12 cellular contexts compared by ENCODE assay signal in the genomic region with DNA sequence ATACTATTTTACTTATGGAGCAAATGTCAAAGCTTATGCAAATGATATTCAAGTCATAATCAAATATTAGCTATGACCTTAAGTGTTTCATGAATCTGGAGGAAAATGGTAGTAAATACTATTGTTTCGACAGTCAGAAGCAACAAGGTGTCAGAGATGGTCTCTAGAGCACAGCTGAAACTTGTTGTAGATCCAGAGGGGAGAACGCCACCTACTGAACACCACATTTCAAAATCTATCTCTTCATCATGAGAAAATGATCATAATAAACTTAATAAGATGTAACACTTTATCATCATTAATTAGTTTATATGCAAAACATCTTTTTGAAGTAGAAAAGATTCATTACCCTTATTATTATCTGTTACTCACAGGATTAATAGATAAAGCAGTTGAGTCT.
DNase-seq lines count a peak whose midpoint lies in the region; ATAC-seq and TF ChIP-seq lines count a peak whose summit lies in the region.
"Had no signal": no experiment of that assay in that cellular context is flagged by ENCODE, and none has a peak within 500 bp of the region (broad histone marks: within the 10 kb centered on the region; RNA-seq: fewer than 3 reads in every experiment).

No MANE protein-coding gene starts in this region.

- H3K27me3 ChIP-seq in A673 (replicated peaks; ENCODE audit: insufficient read depth, low read depth, low read length, poor library complexity) = no peaks in the 10 kb centered on the region
- peaks cover 11% of the 10 kb centered on the region for H3K27me3 ChIP-seq in CD4-positive, CD25-positive, alpha-beta regulatory T cell (ENCODE audit: control insufficient read depth, insufficient read depth, low read length)
- H3K27me3 ChIP-seq: esophagus muscularis mucosa had no signal

- peak; percentile 50 to 71 for ATAC-seq in CD4-positive, CD25-positive, alpha-beta regulatory T cell (ENCODE audit: low read depth in 2 of 2)
- ATAC-seq in HG03045 (IDR thresholded peaks at IDR 0.05; ENCODE audit: unreplicated experiment) = no peak

- POLR2A ChIA-PET in A673 (lab: Charles Lee; ENCODE audit: low non-redundant PET) = interaction anchor here (0.5 kb wide), 1 partner anchor 234 kb away, joined by 4 read pairs; no protein-coding TSS in a partner anchor

- H3K4me1 ChIP-seq in A673 (ENCODE audit: insufficient read depth, low read length, poor library complexity, severe bottlenecking) = no peaks in the 10 kb centered on the region
- no peaks in the 10 kb centered on the region for H3K4me1 ChIP-seq in CD4-positive, CD25-positive, alpha-beta regulatory T cell (ENCODE audit: control insufficient read depth, insufficient read depth, low read length, poor library complexity, severe bottlenecking)
- H3K4me1 ChIP-seq: esophagus muscularis mucosa had no signal

- H3K36me3 Mint-ChIP-seq in CD4-positive, CD25-positive, alpha-beta regulatory T cell = no peaks in the 10 kb centered on the region

- peaks cover 38% of the 10 kb centered on the region for H3K27me3 Mint-ChIP-seq in CD4-positive, CD25-positive, alpha-beta regulatory T cell

- no peak overlapping the region for H3K4me3 ChIP-seq in A673 (ENCODE audit: low read depth, low read length, poor library complexity, severe bottlenecking)
- H3K4me3 ChIP-seq in CD4-positive, CD25-positive, alpha-beta regulatory T cell (ENCODE audit: low read depth, low read length) = no peak overlapping the region
- no peak overlapping the region for H3K4me3 ChIP-seq in LNCaP clone FGC (ENCODE audit: low read depth, low read length)
- H3K4me3 ChIP-seq: esophagus muscularis mucosa had no signal

- H3K27ac ChIP-seq in A673 (ENCODE audit: low read depth, low read length, poor library complexity, severe bottlenecking) = no peak overlapping the region
- no peak overlapping the region for H3K27ac ChIP-seq in CD4-positive, CD25-positive, alpha-beta regulatory T cell (ENCODE audit: insufficient read depth, low read length, poor library complexity, severe bottlenecking)
- H3K27ac ChIP-seq: esophagus muscularis mucosa had no signal

- no peak overlapping the region for H3K27ac Mint-ChIP-seq in CD4-positive, CD25-positive, alpha-beta regulatory T cell

- CTCF ChIA-PET in A673 (lab: Charles Lee) = no interaction called here

- H3K4me3 Mint-ChIP-seq in CD4-positive, CD25-positive, alpha-beta regulatory T cell = no peak overlapping the region

- DNase-seq in A673 (ENCODE audit: low spot score) = peak; percentile 27
- peak in 2 of 3 donors; percentile 55 to 77 for DNase-seq in CD4-positive, CD25-positive, alpha-beta regulatory T cell
- DNase-seq in LNCaP clone FGC (ENCODE audit: low read depth) = no peak
- DNase-seq in central memory CD4-positive, alpha-beta T cell = peak; percentile 39
- no peak for DNase-seq in cerebellar nuclear complex (lab: John Stamatoyannopoulos, UW)
- DNase-seq in NCI-H1417 (lab: John Stamatoyannopoulos, UW) = no peak
- DNase-seq: activated CD8-positive, alpha-beta memory T cell treated with anti-CD3 and anti-CD28 coated beads, Interleukin-2, amount 50 U/mL, for 48 hours; NCI-H1694; retina; substantia nigra had no signal

- H3K9me3 Mint-ChIP-seq in CD4-positive, CD25-positive, alpha-beta regulatory T cell = peaks cover 0 to 8% (median 4%) of the 10 kb centered on the region in 7 donors

- peaks cover 5% of the 10 kb centered on the region for H3K9me3 ChIP-seq in A673 (ENCODE audit: low read depth, low read length, poor library complexity, severe bottlenecking)
- H3K9me3 ChIP-seq in CD4-positive, CD25-positive, alpha-beta regulatory T cell (ENCODE audit: control insufficient read depth in 2 of 2, low read length in 2 of 2) = peaks cover 5 to 10% of the 10 kb centered on the region in 2 experiments

- TF ChIP-seq CTCF in A673 (conservative IDR thresholded peaks at IDR 0.05; ENCODE audit: low read depth, low read length) (peak; percentile 48; the same call in 1 of the 2 replicates), LNCaP clone FGC (IDR thresholded peaks at IDR 0.05; ENCODE audit: control insufficient read depth, extremely low read depth, insufficient read depth) (peak; percentile 30; the same call in 1 of the 2 replicates)

- no peaks in the 10 kb centered on the region for H3K36me3 ChIP-seq in A673 (ENCODE audit: insufficient read depth, low read length, poor library complexity, severe bottlenecking)
- H3K36me3 ChIP-seq in CD4-positive, CD25-positive, alpha-beta regulatory T cell (ENCODE audit: control insufficient read depth, insufficient read depth, low read length) = no peaks in the 10 kb centered on the region
- H3K36me3 ChIP-seq: esophagus muscularis mucosa had no signal

- intact Hi-C loops in A673 (cut with micrococcal nuclease; ENCODE audit: unreplicated experiment) = loop anchor here (10.0 kb wide), 1 partner anchor 598 kb away; no protein-coding TSS in a partner anchor

- BruUV-seq in A673 (replicated peaks; lab: Mats Ljungman, UMichigan) = no TSS peak

- peaks cover 0 to 2% (median 0%) of the 10 kb centered on the region in 4 donors for H3K4me1 Mint-ChIP-seq in CD4-positive, CD25-positive, alpha-beta regulatory T cell

Comparison
In these comparisons a context has a peak if more than half of its experiments do, and no peak if none do; other contexts are left out.
1. DNase-seq: peak in A673 (single experiment), CD4-positive, CD25-positive, alpha-beta regulatory T cell (2 of 3) and central memory CD4-positive, alpha-beta T cell (single experiment); none in LNCaP clone FGC (single experiment), cerebellar nuclear complex (0 of 2) and NCI-H1417 (0 of 3).